ENCODE assay signal across 24 cellular contexts in the genomic region with DNA sequence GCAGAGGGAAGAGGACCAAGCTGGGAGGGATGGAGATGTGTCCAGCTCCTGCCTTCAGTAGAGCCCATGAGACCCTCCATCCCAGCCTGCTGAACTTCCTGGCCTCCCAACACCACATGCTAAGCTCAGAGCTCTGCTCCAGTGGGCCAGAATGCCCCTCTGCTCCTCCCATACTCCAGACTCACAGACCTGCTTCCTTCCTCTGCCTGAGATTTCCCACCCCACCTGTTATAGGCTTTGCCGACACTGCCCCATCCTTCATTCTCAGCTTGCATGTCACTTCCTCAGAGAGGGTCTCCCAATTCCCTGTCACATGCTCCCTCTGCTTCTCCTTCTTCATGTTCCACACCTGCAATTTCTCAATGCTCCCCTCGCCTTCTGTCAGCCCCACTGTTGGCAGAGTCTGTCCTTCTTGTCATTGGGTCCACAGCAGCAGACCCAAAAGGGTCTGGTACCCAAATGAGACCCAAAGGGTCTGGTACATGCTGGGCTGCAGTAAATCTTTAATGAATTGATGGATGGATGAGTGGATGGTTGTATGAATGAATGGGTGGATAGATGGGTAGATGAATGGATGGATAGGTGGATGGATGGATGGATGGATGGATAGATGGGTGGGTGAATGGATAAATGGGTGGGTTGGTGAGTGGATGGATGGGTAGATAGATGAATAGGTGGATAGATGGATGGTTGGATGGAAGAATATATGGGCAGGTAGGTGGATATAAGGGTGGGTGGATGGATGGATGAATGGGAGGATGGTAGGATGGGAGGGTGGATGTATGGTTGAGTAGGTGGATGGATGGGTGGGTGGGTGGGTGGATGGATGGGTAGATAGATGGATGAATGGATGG.
A peak's percentile ranks its signal among the peaks of the same experiment; 100 is the strongest.
DNase-seq lines count a peak whose midpoint lies in the region; ATAC-seq, FAIRE-seq and TF ChIP-seq lines count a peak whose summit lies in the region.
"Had no signal": no experiment of that assay in that cellular context is flagged by ENCODE, and none has a peak within 500 bp of the region (broad histone marks: within the 10 kb centered on the region; RNA-seq: fewer than 3 reads in every experiment).

No MANE protein-coding gene starts in this region.

- TF ChIP-seq POLR2A in right lobe of liver (IDR thresholded peaks at IDR 0.05) = no peak
- TF ChIP-seq POLR2A in HepG2 (IDR thresholded peaks at IDR 0.05; ENCODE audit: insufficient read depth in 1 of 2, low read depth in 2 of 2, low read length in 2 of 2) = no peak

- no peak for FAIRE-seq in HepG2 (lab: Jason Lieb, UNC)
- FAIRE-seq: G401.6, HTR-8/SVneo had no signal

- H3K27me3 Mint-ChIP-seq in type B pancreatic cell (peaks cover 47% of the 10 kb centered on the region), HFFc6 (ENCODE audit: insufficient read depth) (peaks cover 59% of the 10 kb centered on the region)

- TF ChIP-seq EP300 in HepG2 (IDR thresholded peaks at IDR 0.05; ENCODE audit: low read depth in 2 of 2, low read length in 2 of 2) = no peak
- TF ChIP-seq EP300 in HepG2 (CRISPR knock-in tag; IDR thresholded peaks at IDR 0.05; ENCODE audit: borderline replicate concordance) = no peak

- no peak for TF ChIP-seq CTCF in right lobe of liver (IDR thresholded peaks at IDR 0.05)
- TF ChIP-seq CTCF in HepG2 (CRISPR knock-in tag; IDR thresholded peaks at IDR 0.05) = no peak
- TF ChIP-seq CTCF in coronary artery (IDR thresholded peaks at IDR 0.05) = no peak
- no peak for TF ChIP-seq CTCF in osteoblast (IDR thresholded peaks at IDR 0.05; ENCODE audit: extremely low read depth, low read depth, low read length)
- TF ChIP-seq CTCF in type B pancreatic cell (conservative IDR thresholded peaks at IDR 0.05) = no peak
- no peak for TF ChIP-seq CTCF in HFFc6 (IDR thresholded peaks at IDR 0.05)

- no peak for TF ChIP-seq RAD21 in HepG2 (CRISPR knock-in tag; IDR thresholded peaks at IDR 0.05)

- no peak overlapping the region for H2AFZ ChIP-seq in HepG2 (ENCODE audit: low read length)
- H2AFZ ChIP-seq in osteoblast (ENCODE audit: low read length) = no peak overlapping the region

- H3K4me3 ChIP-seq in right lobe of liver (no peak overlapping the region), HepG2 (replicated peaks in 1 of 3; ENCODE audit: insufficient read depth in 1 of 3, low read depth in 2 of 3, low read length in 3 of 3) (no peak overlapping the region), coronary artery (no peak overlapping the region), osteoblast (ENCODE audit: insufficient read depth, low read length) (no peak overlapping the region)
- H3K4me3 ChIP-seq: MG63, SJSA1 had no signal

- no peak overlapping the region for H3K9ac ChIP-seq in HepG2 (ENCODE audit: insufficient read depth, low read depth, low read length)

- no peaks in the 10 kb centered on the region for H3K9me3 Mint-ChIP-seq in type B pancreatic cell
- H3K9me3 Mint-ChIP-seq in HFFc6 = no peaks in the 10 kb centered on the region
- H3K9me3 Mint-ChIP-seq: CD4-positive, alpha-beta T cell had no signal

- CTCF ChIA-PET in HepG2 (lab: Yijun Ruan, JAX; ENCODE audit: low intra/inter-chr PET ratio, low total read pairs) = no interaction called here

- H3K27ac Mint-ChIP-seq in type B pancreatic cell (peak overlapping the region; percentile 6), HFFc6 (no peak overlapping the region)
- H3K27ac Mint-ChIP-seq: CD4-positive, alpha-beta T cell had no signal

- H3K27me3 ChIP-seq in right lobe of liver (no peaks in the 10 kb centered on the region), HepG2 (ENCODE audit: control insufficient read depth in 1 of 2, insufficient read depth in 2 of 2, low read length in 2 of 2) (peaks cover 9 to 46% of the 10 kb centered on the region in 2 experiments; a peak in 3 of 5 replicates), osteoblast (ENCODE audit: insufficient read depth, low read length) (peaks cover 32% of the 10 kb centered on the region)
- H3K27me3 ChIP-seq: MG63 had no signal

- H3K27ac ChIP-seq in right lobe of liver (no peak overlapping the region), HepG2 (ENCODE audit: extremely low read length, insufficient read depth, low read length) (no peak overlapping the region), coronary artery (no peak overlapping the region), osteoblast (ENCODE audit: low read depth, low read length) (no peak overlapping the region)
- H3K27ac ChIP-seq: SJSA1 had no signal

- no peak overlapping the region for H3K4me3 Mint-ChIP-seq in type B pancreatic cell
- no peak overlapping the region for H3K4me3 Mint-ChIP-seq in HFFc6
- H3K4me3 Mint-ChIP-seq: CD4-positive, alpha-beta T cell had no signal

- no TSS peak for BruUV-seq in HepG2 (replicated peaks; lab: Mats Ljungman, UMichigan)

- no peaks in the 10 kb centered on the region for H3K9me3 ChIP-seq in right lobe of liver
- H3K9me3 ChIP-seq in HepG2 (ENCODE audit: low read length) = no peaks in the 10 kb centered on the region
- no peaks in the 10 kb centered on the region for H3K9me3 ChIP-seq in osteoblast (ENCODE audit: low read depth, low read length)
- H3K9me3 ChIP-seq: MG63 had no signal

- H3K4me2 ChIP-seq in HepG2 (ENCODE audit: low read depth, low read length) = no peak overlapping the region
- H3K4me2 ChIP-seq in osteoblast (ENCODE audit: insufficient read depth, low read length) = no peak overlapping the region

- POLR2A ChIA-PET in HepG2 (lab: Yijun Ruan, JAX) = no interaction called here

- H3K36me3 ChIP-seq in right lobe of liver = no peaks in the 10 kb centered on the region
- H3K36me3 ChIP-seq in HepG2 (replicated peaks in 1 of 2; ENCODE audit: control insufficient read depth in 1 of 2, insufficient read depth in 2 of 2, low read length in 2 of 2) = no peaks in the 10 kb centered on the region
- no peaks in the 10 kb centered on the region for H3K36me3 ChIP-seq in osteoblast (ENCODE audit: insufficient read depth, low read length)
- H3K36me3 ChIP-seq: MG63, SJSA1 had no signal

- H4K20me1 ChIP-seq in HepG2 (ENCODE audit: insufficient read depth, low read length) (0 out of 2 replicates have a peak, but pooled peaks cover 8% of the 10 kb centered on the region), osteoblast (ENCODE audit: insufficient read depth, low read length) (no peaks in the 10 kb centered on the region)

- no peaks in the 10 kb centered on the region for H3K79me2 ChIP-seq in HepG2 (ENCODE audit: insufficient read depth, low read length)
- no peaks in the 10 kb centered on the region for H3K79me2 ChIP-seq in osteoblast (ENCODE audit: insufficient read depth, low read length)

- intact Hi-C loops in right lobe of liver (cut with DNase I) = loop anchor here (5.0 kb wide), 1 partner anchor 273 kb away; no protein-coding TSS in a partner anchor
- intact Hi-C loops in HepG2 (cut with micrococcal nuclease; ENCODE audit: unreplicated experiment) = no loop called here

- in situ Hi-C loops in HepG2 (cut with HindIII; ENCODE audit: extremely low pct_ligation_motif_present, low pct_unique_long_range_greater_than_20kb) = no loop called here

- H3K4me1 Mint-ChIP-seq in type B pancreatic cell (ENCODE audit: unreplicated experiment) = peaks cover 11% of the 10 kb centered on the region
- H3K4me1 Mint-ChIP-seq in HFFc6 (ENCODE audit: low read depth) = no peaks in the 10 kb centered on the region

- ATAC-seq in right lobe of liver (no peak), HepG2 (no peak)
- ATAC-seq: PC-3 had no signal

- WGBS in right lobe of liver (ENCODE audit: insufficient coverage, low coverage, low lambda C conversion rate, missing lambda C conversion rate) = 65% methylated on average over 2 of the region's 2 CpGs
- WGBS in HepG2 (ENCODE audit: low lambda C conversion rate) = 24% methylated on average over 2 of the region's 2 CpGs

- H3K36me3 Mint-ChIP-seq in type B pancreatic cell = no peaks in the 10 kb centered on the region
- H3K36me3 Mint-ChIP-seq in HFFc6 (ENCODE audit: low read depth) = no peaks in the 10 kb centered on the region

- DNase-seq in right lobe of liver = peak in 2 of 3 donors; percentile 10 to 12
- DNase-seq in HepG2 (ENCODE audit: low spot score) = no peak
- DNase-seq in coronary artery (ENCODE audit: low spot score) = peak; percentile 17
- DNase-seq in osteoblast (ENCODE audit: insufficient read length, low spot score, missing footprints) = peak; percentile 62
- DNase-seq in type B pancreatic cell (ENCODE audit: extremely low spot score, unreplicated experiment) = no peak
- no peak for DNase-seq in ecto neural progenitor cell (ENCODE audit: low spot score)
- no peak for DNase-seq in HFFc6
- no peak for DNase-seq in AG20443 (ENCODE audit: low spot score)
- DNase-seq: CD4-positive, alpha-beta T cell; COR-L47; GOT3; HCEC 1CT; MG63; NCI-H1105 treated with DMSO at 0.1 percent for 48 hours; NCI-H146; NCI-H1930; NCI-H446; NCI-H526; NCI-H82; NK-92 treated with Interleukin-12 subunit alpha and Interleukin-12 subunit beta, amount 100 ng/mL, for 24 hours; PC-3 had no signal

- H3K4me1 ChIP-seq in right lobe of liver = no peaks in the 10 kb centered on the region
- H3K4me1 ChIP-seq in HepG2 (ENCODE audit: insufficient read depth, low read length) = no peaks in the 10 kb centered on the region
- no peaks in the 10 kb centered on the region for H3K4me1 ChIP-seq in osteoblast (ENCODE audit: insufficient read depth, low read length)
- H3K4me1 ChIP-seq: SJSA1 had no signal

TF ChIP-seq in HepG2, 621 proteins besides CTCF, POLR2A, EP300 and RAD21 (continues in another document):
- no peak for TF ChIP-seq YEATS2 (CRISPR knock-in tag; IDR thresholded peaks at IDR 0.05; ENCODE audit: borderline replicate concordance)
- no peak for TF ChIP-seq SP2 (CRISPR knock-in tag; IDR thresholded peaks at IDR 0.05)
- TF ChIP-seq MBD4 (IDR thresholded peaks at IDR 0.05; ENCODE audit: borderline replicate concordance, low read length) = no peak
- no peak for TF ChIP-seq ZSCAN12 (CRISPR knock-in tag; IDR thresholded peaks at IDR 0.05)

Comparison
In these comparisons a context has a peak if more than half of its experiments do, and no peak if none do; other contexts are left out.
1. DNase-seq: peak in right lobe of liver (2 of 3), coronary artery (single experiment) and osteoblast (single experiment); none in HepG2 (single experiment), type B pancreatic cell (single experiment), ecto neural progenitor cell (single experiment), HFFc6 (single experiment) and AG20443 (single experiment).